13 cellular contexts compared by ENCODE assay signal in the genomic region with DNA sequence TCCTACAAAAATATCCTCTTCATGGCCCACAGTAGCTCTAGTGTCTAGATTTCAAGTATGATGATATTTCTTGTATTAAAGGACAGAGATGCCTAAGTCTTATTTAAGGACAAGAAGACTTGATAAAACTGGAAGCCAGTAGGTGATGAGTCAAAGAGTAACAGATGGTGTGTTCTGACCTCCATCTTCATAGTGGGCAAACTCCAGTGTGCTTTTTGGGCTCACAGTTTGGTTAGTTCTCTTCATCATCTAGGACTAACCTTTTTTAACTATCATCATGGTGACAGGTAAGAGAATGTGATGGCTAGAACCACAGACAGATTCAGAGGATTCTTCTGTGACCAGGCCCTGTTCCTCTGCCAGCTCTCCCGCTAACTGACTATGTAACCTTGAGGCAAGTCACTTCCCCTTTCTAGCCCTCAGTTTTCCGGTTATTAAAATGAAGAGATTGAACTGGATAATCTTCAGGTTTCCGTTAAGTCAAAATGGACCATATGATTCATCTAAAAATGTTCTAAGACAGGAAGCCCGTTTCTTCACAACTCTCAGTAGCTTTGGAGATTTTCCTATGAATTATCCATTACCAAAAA.
DNase-seq lines count a peak whose midpoint lies in the region; ATAC-seq and TF ChIP-seq lines count a peak whose summit lies in the region.
"Had no signal": no experiment of that assay in that cellular context is flagged by ENCODE, and none has a peak within 500 bp of the region (broad histone marks: within the 10 kb centered on the region; RNA-seq: fewer than 3 reads in every experiment).

No MANE protein-coding gene starts in this region.

- peaks cover 16% of the 10 kb centered on the region for H3K4me1 ChIP-seq in OCI-LY3 (ENCODE audit: low read length)
- H3K4me1 ChIP-seq in A673 (ENCODE audit: insufficient read depth, low read length, poor library complexity, severe bottlenecking) = no peaks in the 10 kb centered on the region

- BruUV-seq in A673 (replicated peaks; lab: Mats Ljungman, UMichigan) (no TSS peak), MCF 10A (replicated peaks; lab: Mats Ljungman, UMichigan) (no TSS peak)

- H3K36me3 Mint-ChIP-seq in memory B cell (no peaks in the 10 kb centered on the region), MCF 10A (ENCODE audit: insufficient read depth, unreplicated experiment) (peaks cover 18% of the 10 kb centered on the region)

- intact Hi-C loops in A673 (cut with micrococcal nuclease; ENCODE audit: unreplicated experiment) (no loop called here), MCF 10A (cut with micrococcal nuclease) (no loop called here)

- no peaks in the 10 kb centered on the region for H3K79me2 ChIP-seq in OCI-LY3 (ENCODE audit: low read length)

- DNase-seq in memory B cell (ENCODE audit: low spot score in 2 of 2) = no peak
- DNase-seq in effector CD8-positive, alpha-beta T cell (lab: John Stamatoyannopoulos, UW) = no peak
- DNase-seq in A673 (ENCODE audit: low spot score) = no peak
- no peak for DNase-seq in DMS 273 (lab: John Stamatoyannopoulos, UW; ENCODE audit: unreplicated experiment)
- no peak for DNase-seq in MCF 10A (ENCODE audit: unreplicated experiment)
- DNase-seq: activated CD8-positive, alpha-beta memory T cell treated with anti-CD3 and anti-CD28 coated beads, Interleukin-2, amount 50 U/mL, for 4 hours; CD4-positive, alpha-beta T cell; NCI-H2171 had no signal

- H3K27ac ChIP-seq in OCI-LY3 (ENCODE audit: low read length) (peak overlapping the region; percentile 48), A673 (ENCODE audit: low read depth, low read length, poor library complexity, severe bottlenecking) (no peak overlapping the region)
- H3K27ac ChIP-seq: gastroesophageal sphincter, VCaP had no signal

- ATAC-seq in GM18519 (IDR thresholded peaks at IDR 0.05; ENCODE audit: low FRiP score, unreplicated experiment) (peak; percentile 55), HG02870 (IDR thresholded peaks at IDR 0.05; ENCODE audit: unreplicated experiment) (peak; percentile 81), memory B cell (ENCODE audit: low read depth) (peak; percentile 85)
- ATAC-seq: gastroesophageal sphincter had no signal

- CTCF ChIA-PET in A673 (lab: Charles Lee) (no interaction called here), MCF 10A (lab: Yijun Ruan, JAX) (interaction anchor here (0.7 kb wide), 1 partner anchor 208 kb away, joined by 3 read pairs; no protein-coding TSS in a partner anchor)

- peak overlapping the region; percentile 44 for H3K4me3 ChIP-seq in OCI-LY3 (ENCODE audit: low read length)
- H3K4me3 ChIP-seq in A673 (ENCODE audit: low read depth, low read length, poor library complexity, severe bottlenecking) = no peak overlapping the region
- H3K4me3 ChIP-seq: gastroesophageal sphincter had no signal

- peak overlapping the region; percentile 71 for H3K4me3 Mint-ChIP-seq in memory B cell
- no peak overlapping the region for H3K4me3 Mint-ChIP-seq in MCF 10A (ENCODE audit: unreplicated experiment)
- H3K4me3 Mint-ChIP-seq: CD4-positive, alpha-beta T cell had no signal

- POLR2A ChIA-PET in A673 (lab: Charles Lee; ENCODE audit: low non-redundant PET) = no interaction called here
- POLR2A ChIA-PET in MCF 10A (lab: Yijun Ruan, JAX) = no interaction called here

- H3K27ac Mint-ChIP-seq in memory B cell = peak overlapping the region; percentile 28
- H3K27ac Mint-ChIP-seq in MCF 10A (ENCODE audit: low read depth, unreplicated experiment) = no peak overlapping the region
- H3K27ac Mint-ChIP-seq: CD4-positive, alpha-beta T cell had no signal

- H3K9me3 ChIP-seq in OCI-LY3 (ENCODE audit: insufficient read depth, low read length) = no peaks in the 10 kb centered on the region
- no peaks in the 10 kb centered on the region for H3K9me3 ChIP-seq in A673 (ENCODE audit: low read depth, low read length, poor library complexity, severe bottlenecking)
- H3K9me3 ChIP-seq: gastroesophageal sphincter had no signal

- H3K36me3 ChIP-seq in OCI-LY3 (replicated peaks; ENCODE audit: low read depth, low read length) (no peaks in the 10 kb centered on the region), A673 (ENCODE audit: insufficient read depth, low read length, poor library complexity, severe bottlenecking) (no peaks in the 10 kb centered on the region)

- TF ChIP-seq CTCF in OCI-LY3 (IDR thresholded peaks at IDR 0.05; ENCODE audit: low read depth, low read length) = no peak
- no peak for TF ChIP-seq CTCF in A673 (conservative IDR thresholded peaks at IDR 0.05; ENCODE audit: low read depth, low read length)
- no peak for TF ChIP-seq CTCF in MCF 10A (IDR thresholded peaks at IDR 0.05; ENCODE audit: unreplicated experiment)

- H3K27me3 Mint-ChIP-seq in memory B cell (peaks cover 6% of the 10 kb centered on the region), MCF 10A (ENCODE audit: insufficient read depth, unreplicated experiment) (no peaks in the 10 kb centered on the region)

- H3K27me3 ChIP-seq in OCI-LY3 (ENCODE audit: low read depth, low read length) (0 out of 2 replicates have a peak, but pooled peaks cover 4% of the 10 kb centered on the region), A673 (replicated peaks; ENCODE audit: insufficient read depth, low read depth, low read length, poor library complexity) (no peaks in the 10 kb centered on the region)
- H3K27me3 ChIP-seq: gastroesophageal sphincter had no signal

- no peaks in the 10 kb centered on the region for H4K20me1 ChIP-seq in OCI-LY3 (ENCODE audit: insufficient read depth, low read length)

- peak overlapping the region; percentile 83 for H2AFZ ChIP-seq in OCI-LY3 (ENCODE audit: low read depth, low read length)

- no peaks in the 10 kb centered on the region for H3K9me3 Mint-ChIP-seq in memory B cell
- H3K9me3 Mint-ChIP-seq in MCF 10A (ENCODE audit: unreplicated experiment) = no peaks in the 10 kb centered on the region
- H3K9me3 Mint-ChIP-seq: CD4-positive, alpha-beta T cell had no signal

- H3K4me1 Mint-ChIP-seq in memory B cell (peaks cover 6% of the 10 kb centered on the region), MCF 10A (ENCODE audit: insufficient read depth, unreplicated experiment) (peaks cover 4% of the 10 kb centered on the region)

- H3K4me2 ChIP-seq in OCI-LY3 (ENCODE audit: low read length) = peak overlapping the region; percentile 62

- H3K9ac ChIP-seq in OCI-LY3 (ENCODE audit: low read length) = peak overlapping the region; percentile 13; the same call in 1 of the 2 replicates
